In the genomic region with DNA sequence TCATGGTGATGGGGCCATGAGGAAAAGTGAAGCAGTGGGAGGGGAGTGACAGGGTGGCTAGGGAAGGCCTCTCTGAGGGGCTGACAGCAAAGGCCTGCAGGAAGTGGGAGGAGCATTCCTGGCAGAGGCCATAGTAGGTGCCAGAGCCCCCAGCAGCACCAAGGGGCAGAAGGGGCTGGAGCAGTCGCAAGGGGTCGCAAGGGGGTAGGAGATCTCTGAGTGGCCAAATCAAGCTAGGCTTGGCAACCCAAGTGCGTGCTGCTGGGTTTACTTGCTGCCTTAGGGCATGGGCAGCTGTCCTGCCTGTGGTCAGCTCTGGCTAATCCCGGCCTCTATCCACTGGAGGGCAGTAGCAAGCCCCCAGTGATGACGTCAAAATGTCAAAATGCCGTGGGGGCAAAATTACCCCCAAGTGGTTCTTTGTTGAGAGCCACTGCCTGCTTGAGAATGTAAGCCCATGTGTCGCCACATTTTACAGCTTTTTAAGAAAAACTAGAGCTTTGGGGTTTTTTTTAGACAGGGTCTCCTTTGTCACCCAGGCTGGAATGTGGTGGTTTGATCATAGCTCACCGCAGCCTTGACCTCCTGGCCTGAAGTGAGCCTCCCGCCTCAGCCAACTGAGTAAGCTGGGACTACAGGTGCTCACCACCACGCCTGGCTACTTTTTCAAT, we compare ENCODE assay signal across 1 cellular context.
TF ChIP-seq lines count a peak whose summit lies in the region.

No MANE protein-coding gene starts in this region.

TF ChIP-seq in endothelial cell of umbilical vein, 7 proteins besides CTCF, POLR2A, EP300 and RAD21:
- no peak for TF ChIP-seq MAX (IDR thresholded peaks at IDR 0.05; ENCODE audit: insufficient read depth, insufficient read length)
- no peak for TF ChIP-seq JUN (IDR thresholded peaks at IDR 0.05; ENCODE audit: borderline replicate concordance, insufficient read depth, insufficient read length, low read depth)
- no peak for TF ChIP-seq GATA2 (IDR thresholded peaks at IDR 0.05; ENCODE audit: insufficient read depth, insufficient read length, low read depth, low read length)
- TF ChIP-seq MYC (IDR thresholded peaks at IDR 0.05; ENCODE audit: low read depth, low read length): no peak
- no peak for TF ChIP-seq EZH2 (IDR thresholded peaks at IDR 0.05; ENCODE audit: borderline replicate concordance, low read depth, low read length, severe bottlenecking)
- no peak for TF ChIP-seq FOS (IDR thresholded peaks at IDR 0.05; ENCODE audit: borderline replicate concordance, insufficient read depth, low read length)
- no peak for TF ChIP-seq POLR2AphosphoS5 (IDR thresholded peaks at IDR 0.05; ENCODE audit: insufficient read depth, low read depth, low read length)
